In genomic region chr14:102859911-102860310, GRCh38 we compare ENCODE assay signal across 26 cellular contexts.
DNase-seq lines count a peak whose midpoint lies in the region; ATAC-seq, FAIRE-seq and TF ChIP-seq lines count a peak whose summit lies in the region.
"Had no signal": no experiment of that assay in that cellular context is flagged by ENCODE, and none has a peak within 500 bp of the region (broad histone marks: within the 10 kb centered on the region; RNA-seq: fewer than 3 reads in every experiment).

No MANE protein-coding gene starts in this region.

- H3K36me3 ChIP-seq in K562 (ENCODE audit: control insufficient read depth, insufficient read depth, low read length): peaks cover 3% of the 10 kb centered on the region; the same call in 1 of the 3 replicates

- H3K9me3 ChIP-seq in K562 (replicated peaks; ENCODE audit: control insufficient read depth, insufficient read depth, low read depth, low read length): no peaks in the 10 kb centered on the region
- H3K9me3 ChIP-seq in CD4-positive, alpha-beta T cell (ENCODE audit: control insufficient read depth, low read length): peaks cover 24% of the 10 kb centered on the region

- POLR2A ChIA-PET in K562 (lab: Yijun Ruan, JAX): interaction anchor here (0.6 kb wide), 1 partner anchor 8 kb away, joined by 3 read pairs; no protein-coding TSS in a partner anchor
- POLR2A ChIA-PET in activated CD4-positive, alpha-beta T cell treated with anti-CD3 and anti-CD28 coated beads for 36 hours (lab: Charles Lee): no interaction called here
- POLR2A ChIA-PET in CD4-positive, alpha-beta T cell (lab: Charles Lee): no interaction called here

- no peak overlapping the region for H2AFZ ChIP-seq in K562 (ENCODE audit: low read depth, low read length)
- H2AFZ ChIP-seq: GM23248 had no signal

- peak; percentile 80 for ATAC-seq in K562
- no peak for ATAC-seq in stimulated activated naive B cell treated with anti-CD40 and anti-IgM and Interleukin-4, amounts not matched to agents 10 μg/mL and 1 μg/mL and 100 μg/mL, for 72 hours (replicated peaks)
- no peak for ATAC-seq in activated CD4-positive, alpha-beta T cell treated with anti-CD3 and anti-CD28 coated beads for 36 hours
- no peak for ATAC-seq in CD4-positive, alpha-beta T cell (ENCODE audit: poor library complexity)
- ATAC-seq: GM12878, HCT116 had no signal

- no peak overlapping the region for H3K4me3 Mint-ChIP-seq in activated T-cell treated with anti-CD3 and anti-CD28 coated beads, Interleukin-2, amount 50 U/mL, for 24 hours
- H3K4me3 Mint-ChIP-seq in stimulated activated naive B cell treated with anti-CD40 and anti-IgM and Interleukin-4, amounts not matched to agents 10 μg/mL and 1 μg/mL and 100 μg/mL, for 72 hours: no peak overlapping the region
- H3K4me3 Mint-ChIP-seq in activated CD4-positive, alpha-beta T cell treated with anti-CD3 and anti-CD28 coated beads for 36 hours: no peak overlapping the region
- H3K4me3 Mint-ChIP-seq in CD4-positive, alpha-beta T cell: no peak overlapping the region
- H3K4me3 Mint-ChIP-seq: B cell; CD4-positive, CD25-positive, alpha-beta regulatory T cell; CD8-positive, alpha-beta memory T cell; H9; HFFc6 had no signal

- H3K4me1 ChIP-seq in K562 (replicated peaks in 1 of 2; ENCODE audit: control insufficient read depth in 2 of 2, insufficient read depth in 2 of 2, low read length in 2 of 2): no peaks in the 10 kb centered on the region; a peak in 2 of 5 replicates
- H3K4me1 ChIP-seq: BLaER1 had no signal

- FAIRE-seq in K562 (lab: Jason Lieb, UNC): no peak
- FAIRE-seq: A204.1, D721Med, GM12878, GM19239 had no signal

- TF ChIP-seq EP300 in K562 (IDR thresholded peaks at IDR 0.05; ENCODE audit: low read length): no peak

- in situ Hi-C loops in K562 (cut with MboI): no loop called here

- no peak overlapping the region for H3K9ac ChIP-seq in K562 (ENCODE audit: insufficient read depth in 1 of 2, low read depth in 2 of 2, low read length in 2 of 2)
- H3K9ac ChIP-seq: BLaER1, GM23248 had no signal

- no peaks in the 10 kb centered on the region for H4K20me1 ChIP-seq in K562 (replicated peaks; ENCODE audit: control insufficient read depth, insufficient read depth, low read length)
- H4K20me1 ChIP-seq: BLaER1 had no signal

- no peaks in the 10 kb centered on the region for H3K9me1 ChIP-seq in K562 (ENCODE audit: control insufficient read depth, insufficient read depth, low read length)

- peaks cover 3% of the 10 kb centered on the region; the same call in 2 of the 3 replicates for H3K79me2 ChIP-seq in K562 (ENCODE audit: control insufficient read depth, insufficient read depth, low read length)

- peaks cover 20% of the 10 kb centered on the region for H3K9me3 Mint-ChIP-seq in activated T-cell treated with anti-CD3 and anti-CD28 coated beads, Interleukin-2, amount 50 U/mL, for 24 hours
- peaks cover 15 to 16% of the 10 kb centered on the region in 2 donors for H3K9me3 Mint-ChIP-seq in stimulated activated naive B cell treated with anti-CD40 and anti-IgM and Interleukin-4, amounts not matched to agents 10 μg/mL and 1 μg/mL and 100 μg/mL, for 72 hours
- peaks cover 14% of the 10 kb centered on the region for H3K9me3 Mint-ChIP-seq in activated CD4-positive, alpha-beta T cell treated with anti-CD3 and anti-CD28 coated beads for 36 hours (ENCODE audit: low read depth)
- H3K9me3 Mint-ChIP-seq in CD4-positive, alpha-beta T cell: peaks cover 13% of the 10 kb centered on the region

- H3K4me1 Mint-ChIP-seq in activated T-cell treated with anti-CD3 and anti-CD28 coated beads, Interleukin-2, amount 50 U/mL, for 24 hours (ENCODE audit: low read depth): peaks cover 8% of the 10 kb centered on the region
- H3K4me1 Mint-ChIP-seq in stimulated activated naive B cell treated with anti-CD40 and anti-IgM and Interleukin-4, amounts not matched to agents 10 μg/mL and 1 μg/mL and 100 μg/mL, for 72 hours: peaks cover 8 to 9% of the 10 kb centered on the region in 2 donors
- peaks cover 3% of the 10 kb centered on the region for H3K4me1 Mint-ChIP-seq in activated CD4-positive, alpha-beta T cell treated with anti-CD3 and anti-CD28 coated beads for 36 hours
- peaks cover 3% of the 10 kb centered on the region for H3K4me1 Mint-ChIP-seq in CD4-positive, alpha-beta T cell (ENCODE audit: low read depth)

- no peak overlapping the region for H3K4me3 ChIP-seq in K562
- H3K4me3 ChIP-seq: BLaER1, GM12878, GM23248 had no signal

- no peaks in the 10 kb centered on the region for H3K27me3 Mint-ChIP-seq in activated T-cell treated with anti-CD3 and anti-CD28 coated beads, Interleukin-2, amount 50 U/mL, for 24 hours
- H3K27me3 Mint-ChIP-seq in stimulated activated naive B cell treated with anti-CD40 and anti-IgM and Interleukin-4, amounts not matched to agents 10 μg/mL and 1 μg/mL and 100 μg/mL, for 72 hours: no peaks in the 10 kb centered on the region
- H3K27me3 Mint-ChIP-seq in activated CD4-positive, alpha-beta T cell treated with anti-CD3 and anti-CD28 coated beads for 36 hours: no peaks in the 10 kb centered on the region
- H3K27me3 Mint-ChIP-seq in CD4-positive, alpha-beta T cell: no peaks in the 10 kb centered on the region
- H3K27me3 Mint-ChIP-seq: B cell; CD4-positive, CD25-positive, alpha-beta regulatory T cell; CD8-positive, alpha-beta memory T cell had no signal

- no peaks in the 10 kb centered on the region for H3K27me3 ChIP-seq in K562 (ENCODE audit: control insufficient read depth in 2 of 2, insufficient read depth in 2 of 2, low read length in 2 of 2)
- no peaks in the 10 kb centered on the region for H3K27me3 ChIP-seq in CD4-positive, alpha-beta T cell (ENCODE audit: control insufficient read depth, insufficient read depth, low read length)
- H3K27me3 ChIP-seq: BLaER1 had no signal

- no peak overlapping the region for H3K4me2 ChIP-seq in K562 (ENCODE audit: insufficient read depth, low read length)
- H3K4me2 ChIP-seq: BLaER1 had no signal

- CTCF ChIA-PET in K562 (lab: Yijun Ruan, JAX; ENCODE audit: low intra/inter-chr PET ratio): no interaction called here
- CTCF ChIA-PET in activated CD4-positive, alpha-beta T cell treated with anti-CD3 and anti-CD28 coated beads for 36 hours (lab: Charles Lee): interaction anchor here (0.8 kb wide), 1 partner anchor 100 kb away, joined by 3 read pairs; no protein-coding TSS in a partner anchor
- CTCF ChIA-PET in CD4-positive, alpha-beta T cell (lab: Charles Lee): no interaction called here

- intact Hi-C loops in K562 (cut with micrococcal nuclease): no loop called here
- intact Hi-C loops in activated CD4-positive, alpha-beta T cell treated with anti-CD3 and anti-CD28 coated beads for 36 hours (cut with DNase I, micrococcal nuclease): no loop called here
- intact Hi-C loops in CD4-positive, alpha-beta T cell (cut with DNase I, micrococcal nuclease): no loop called here

- no peak for TF ChIP-seq RAD21 in K562 (CRISPR knock-in tag; conservative IDR thresholded peaks at IDR 0.05 in 1 of 2, IDR thresholded peaks at IDR 0.05 in 1 of 2)

- H3K36me3 Mint-ChIP-seq in activated T-cell treated with anti-CD3 and anti-CD28 coated beads, Interleukin-2, amount 50 U/mL, for 24 hours (ENCODE audit: low read depth): peaks cover 98% of the 10 kb centered on the region
- peaks cover 60 to 77% of the 10 kb centered on the region in 2 donors for H3K36me3 Mint-ChIP-seq in stimulated activated naive B cell treated with anti-CD40 and anti-IgM and Interleukin-4, amounts not matched to agents 10 μg/mL and 1 μg/mL and 100 μg/mL, for 72 hours
- peaks cover 80% of the 10 kb centered on the region for H3K36me3 Mint-ChIP-seq in activated CD4-positive, alpha-beta T cell treated with anti-CD3 and anti-CD28 coated beads for 36 hours (ENCODE audit: low read depth)
- peaks cover 87% of the 10 kb centered on the region for H3K36me3 Mint-ChIP-seq in CD4-positive, alpha-beta T cell (ENCODE audit: low read depth)

- no peak overlapping the region for H3K27ac ChIP-seq in K562 (ENCODE audit: extremely low read depth, low read depth, low read length)
- H3K27ac ChIP-seq in CD4-positive, alpha-beta T cell (ENCODE audit: low read depth, low read length): no peak overlapping the region
- H3K27ac ChIP-seq: 22Rv1, BLaER1, C4-2B, GM23248 had no signal

- DNase-seq in activated T-cell treated with anti-CD3 and anti-CD28 coated beads, Interleukin-2, amount 50 U/mL, for 24 hours: no peak
- DNase-seq in activated T-cell treated with anti-CD3 and anti-CD28 coated beads, Interleukin-2, amount 50 U/mL, for 1 hour: no peak
- peak in 2 of 4 experiments; percentile 14 to 28 for DNase-seq in K562 (ENCODE audit: extremely low read depth in 1 of 4, low spot score in 3 of 4)
- peak; percentile 24 for DNase-seq in mesenteric fat pad (ENCODE audit: low spot score)
- DNase-seq in stimulated activated naive B cell treated with anti-CD40 and anti-IgM and Interleukin-4, amounts not matched to agents 10 μg/mL and 1 μg/mL and 100 μg/mL, for 72 hours: no peak
- DNase-seq in activated CD4-positive, alpha-beta T cell treated with anti-CD3 and anti-CD28 coated beads for 36 hours: no peak
- DNase-seq in SKM-1 (lab: John Stamatoyannopoulos, UW; ENCODE audit: unreplicated experiment): no peak
- DNase-seq in CD4-positive, alpha-beta T cell: no peak
- DNase-seq: CD4-positive, CD25-positive, alpha-beta regulatory T cell; CD8-positive, alpha-beta memory T cell; DMS 273 treated with DMSO at 0.1 percent for 48 hours; DMS79; EL; GDM1; GM23248; H9; HFFc6 had no signal

- H3K27ac Mint-ChIP-seq in activated T-cell treated with anti-CD3 and anti-CD28 coated beads, Interleukin-2, amount 50 U/mL, for 24 hours: peak overlapping the region; percentile 1
- peak overlapping the region; percentile 9 for H3K27ac Mint-ChIP-seq in stimulated activated naive B cell treated with anti-CD40 and anti-IgM and Interleukin-4, amounts not matched to agents 10 μg/mL and 1 μg/mL and 100 μg/mL, for 72 hours
- no peak overlapping the region for H3K27ac Mint-ChIP-seq in activated CD4-positive, alpha-beta T cell treated with anti-CD3 and anti-CD28 coated beads for 36 hours
- no peak overlapping the region for H3K27ac Mint-ChIP-seq in CD4-positive, alpha-beta T cell
- H3K27ac Mint-ChIP-seq: B cell, H9, HFFc6 had no signal

- no TSS peak for BruUV-seq in K562 (replicated peaks; lab: Mats Ljungman, UMichigan)

- TF ChIP-seq POLR2A in K562 (conservative IDR thresholded peaks at IDR 0.05): no peak

- TF ChIP-seq CTCF in K562 (IDR thresholded peaks at IDR 0.05 in 2 of 3, conservative IDR thresholded peaks at IDR 0.05 in 1 of 3; ENCODE audit: insufficient read depth in 2 of 3, low read depth in 1 of 3, low read length in 3 of 3): no peak
- TF ChIP-seq CTCF in CD4-positive, alpha-beta T cell (IDR thresholded peaks at IDR 0.05): no peak

- WGBS in K562 (ENCODE audit: insufficient coverage, low coverage, missing lambda C conversion rate): 22% methylated on average over 1 of the region's 1 CpG

TF ChIP-seq in K562, 482 proteins besides CTCF, POLR2A, EP300 and RAD21:
- TF ChIP-seq DNMT1 (IDR thresholded peaks at IDR 0.05) (no peak), SRSF3 (IDR thresholded peaks at IDR 0.05; ENCODE audit: insufficient read depth, low read length) (no peak)

Comparison
In these comparisons a context has a peak if more than half of its experiments do, and no peak if none do; other contexts are left out.
1. H3K27ac Mint-ChIP-seq: peak in activated T-cell treated with anti-CD3 and anti-CD28 coated beads, Interleukin-2, amount 50 U/mL, for 24 hours (single experiment) and stimulated activated naive B cell treated with anti-CD40 and anti-IgM and Interleukin-4, amounts not matched to agents 10 μg/mL and 1 μg/mL and 100 μg/mL, for 72 hours (single experiment); none in activated CD4-positive, alpha-beta T cell treated with anti-CD3 and anti-CD28 coated beads for 36 hours (single experiment) and CD4-positive, alpha-beta T cell (single experiment).